ENCODE assay signal across 1 cellular context in the genomic region with DNA sequence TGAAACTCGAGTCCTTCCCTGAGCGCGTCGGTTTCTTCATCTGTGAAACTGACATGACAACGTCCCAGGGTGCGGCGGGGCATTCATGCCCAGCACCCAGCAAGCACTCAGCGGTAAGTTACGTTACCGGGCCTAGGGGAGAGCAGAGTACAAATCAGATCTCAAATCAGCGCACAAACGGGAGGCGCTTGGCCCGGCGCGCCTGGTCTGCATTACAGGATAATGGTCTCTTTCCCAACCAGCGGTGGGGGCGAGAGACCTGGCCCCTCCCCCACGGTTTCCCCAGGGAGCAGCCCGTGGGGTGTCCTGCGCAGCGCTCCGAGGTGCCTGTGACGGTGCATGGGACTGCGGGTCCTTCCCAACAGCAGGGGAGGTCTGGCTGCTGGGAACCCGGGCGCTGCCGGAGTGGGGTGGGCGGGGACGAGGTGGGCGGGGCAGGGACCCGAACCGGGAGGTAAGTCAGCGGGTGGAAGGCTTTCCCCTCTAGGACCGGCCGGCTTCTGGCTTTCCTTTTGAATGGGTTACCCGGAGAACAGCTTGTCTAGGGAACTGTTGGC.
TF ChIP-seq lines count a peak whose summit lies in the region.

No MANE protein-coding gene starts in this region.

TF ChIP-seq in endothelial cell of umbilical vein, 7 proteins besides CTCF, POLR2A, EP300 and RAD21:
- TF ChIP-seq, protein P1, sequence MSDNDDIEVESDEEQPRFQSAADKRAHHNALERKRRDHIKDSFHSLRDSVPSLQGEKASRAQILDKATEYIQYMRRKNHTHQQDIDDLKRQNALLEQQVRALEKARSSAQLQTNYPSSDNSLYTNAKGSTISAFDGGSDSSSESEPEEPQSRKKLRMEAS (IDR thresholded peaks at IDR 0.05; ENCODE audit: insufficient read depth, insufficient read length) = no peak
- TF ChIP-seq EZH2 (IDR thresholded peaks at IDR 0.05; ENCODE audit: borderline replicate concordance, low read depth, low read length, severe bottlenecking) (no peak), JUN (IDR thresholded peaks at IDR 0.05; ENCODE audit: borderline replicate concordance, insufficient read depth, insufficient read length, low read depth) (no peak), GATA2 (IDR thresholded peaks at IDR 0.05; ENCODE audit: insufficient read depth, insufficient read length, low read depth, low read length) (no peak), FOS (IDR thresholded peaks at IDR 0.05; ENCODE audit: borderline replicate concordance, insufficient read depth, low read length) (no peak), POLR2AphosphoS5 (IDR thresholded peaks at IDR 0.05; ENCODE audit: insufficient read depth, low read depth, low read length) (no peak), MYC (IDR thresholded peaks at IDR 0.05; ENCODE audit: low read depth, low read length) (no peak)
